1 cellular context compared by ENCODE assay signal in the genomic region with DNA sequence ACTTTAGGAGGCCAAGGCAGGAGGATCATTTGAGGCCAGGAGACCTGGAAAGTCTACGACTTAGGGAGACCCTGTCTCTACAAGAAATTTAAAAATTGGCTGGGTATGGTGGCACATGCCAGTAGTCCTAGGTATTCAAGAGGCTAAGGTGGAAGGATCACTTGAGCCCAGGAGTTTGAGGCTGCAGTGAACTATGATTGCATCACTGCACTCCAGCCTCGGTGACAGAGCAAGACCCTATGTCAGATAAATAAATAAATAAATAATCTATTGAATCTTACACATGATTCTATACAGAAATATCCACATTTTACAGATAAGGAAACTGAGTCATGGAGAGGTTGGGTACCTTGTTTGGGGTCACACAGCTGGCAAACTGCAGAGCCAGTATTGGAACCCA.
TF ChIP-seq lines count a peak whose summit lies in the region.

No MANE protein-coding gene starts in this region.

TF ChIP-seq in K562, 482 proteins besides CTCF, POLR2A, EP300 and RAD21 (continued from another document):
- TF ChIP-seq, protein P1, sequence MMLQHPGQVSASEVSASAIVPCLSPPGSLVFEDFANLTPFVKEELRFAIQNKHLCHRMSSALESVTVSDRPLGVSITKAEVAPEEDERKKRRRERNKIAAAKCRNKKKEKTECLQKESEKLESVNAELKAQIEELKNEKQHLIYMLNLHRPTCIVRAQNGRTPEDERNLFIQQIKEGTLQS (IDR thresholded peaks at IDR 0.05): peak; percentile 55
- TF ChIP-seq, protein P1 (CRISPR knock-in tag; conservative IDR thresholded peaks at IDR 0.05): no peak
- TF ChIP-seq ZSCAN32 (CRISPR knock-in tag; IDR thresholded peaks at IDR 0.05): no peak
- TF ChIP-seq ZNF134 (CRISPR knock-in tag; conservative IDR thresholded peaks at IDR 0.05): no peak
- no peak for TF ChIP-seq ZNF644 (tag; IDR thresholded peaks at IDR 0.05; ENCODE audit: low read depth)
- TF ChIP-seq, protein P2, sequence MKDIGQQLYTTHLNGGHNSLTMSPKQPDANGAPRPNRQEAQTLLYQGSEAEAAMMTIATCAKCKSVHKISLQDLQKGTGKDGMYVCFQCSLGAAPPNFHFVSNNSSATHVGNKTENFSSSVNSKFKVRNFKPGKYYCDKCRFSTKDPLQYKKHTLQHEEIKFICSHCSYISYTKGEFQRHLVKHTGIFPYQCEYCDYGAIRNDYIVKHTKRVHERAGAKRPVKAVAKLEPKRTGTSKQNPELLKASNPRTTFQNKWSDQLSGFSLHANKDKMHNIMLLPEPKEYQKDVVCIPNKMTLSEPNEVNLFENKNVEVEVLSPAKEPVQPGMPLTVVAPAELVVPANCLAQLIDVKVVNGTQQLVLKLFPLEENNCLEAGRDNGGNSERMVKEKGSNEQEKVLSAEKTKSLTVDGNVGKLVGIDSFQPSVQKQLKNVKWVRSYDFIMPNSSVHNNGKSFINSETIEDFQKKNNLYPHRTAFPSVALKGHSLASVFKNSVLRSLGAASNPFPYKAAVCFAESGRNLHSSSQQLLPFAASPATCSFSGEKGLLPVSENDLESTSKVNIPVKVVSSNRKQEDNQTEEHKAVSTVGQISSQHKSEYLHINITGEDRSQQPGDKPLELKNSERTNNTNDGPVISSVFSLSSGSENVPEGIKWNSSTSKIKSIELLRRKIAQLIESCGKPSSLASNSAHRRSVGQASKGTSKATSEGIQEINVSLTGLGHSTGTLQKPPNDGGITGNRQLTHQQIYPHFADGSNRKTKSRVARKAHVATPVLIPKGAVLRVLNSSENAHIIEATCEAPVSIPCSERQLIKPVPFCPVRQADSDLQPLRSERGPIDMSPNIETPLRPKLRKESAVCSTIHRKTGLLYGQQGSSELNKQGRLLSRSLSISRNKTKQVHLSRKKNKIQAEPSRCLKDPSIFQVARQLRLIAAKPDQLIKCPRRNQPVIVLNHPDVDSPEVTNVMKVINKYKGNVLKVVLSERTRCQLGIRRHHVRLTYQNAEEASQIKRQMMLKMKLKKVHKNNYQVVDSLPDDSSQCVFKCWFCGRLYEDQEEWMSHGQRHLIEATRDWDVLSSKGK (CRISPR knock-in tag; IDR thresholded peaks at IDR 0.05): no peak
- TF ChIP-seq POLR3A (IDR thresholded peaks at IDR 0.05; ENCODE audit: borderline replicate concordance, extremely low read depth, insufficient read depth, insufficient read length): no peak
- no peak for TF ChIP-seq ZZZ3 (IDR thresholded peaks at IDR 0.05)
- TF ChIP-seq, protein P3, sequence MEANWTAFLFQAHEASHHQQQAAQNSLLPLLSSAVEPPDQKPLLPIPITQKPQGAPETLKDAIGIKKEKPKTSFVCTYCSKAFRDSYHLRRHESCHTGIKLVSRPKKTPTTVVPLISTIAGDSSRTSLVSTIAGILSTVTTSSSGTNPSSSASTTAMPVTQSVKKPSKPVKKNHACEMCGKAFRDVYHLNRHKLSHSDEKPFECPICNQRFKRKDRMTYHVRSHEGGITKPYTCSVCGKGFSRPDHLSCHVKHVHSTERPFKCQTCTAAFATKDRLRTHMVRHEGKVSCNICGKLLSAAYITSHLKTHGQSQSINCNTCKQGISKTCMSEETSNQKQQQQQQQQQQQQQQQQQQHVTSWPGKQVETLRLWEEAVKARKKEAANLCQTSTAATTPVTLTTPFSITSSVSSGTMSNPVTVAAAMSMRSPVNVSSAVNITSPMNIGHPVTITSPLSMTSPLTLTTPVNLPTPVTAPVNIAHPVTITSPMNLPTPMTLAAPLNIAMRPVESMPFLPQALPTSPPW (CRISPR knock-in tag; IDR thresholded peaks at IDR 0.05): no peak
- TF ChIP-seq ZNF311 (CRISPR knock-in tag; IDR thresholded peaks at IDR 0.05): no peak
- TF ChIP-seq CEBPB (tag; IDR thresholded peaks at IDR 0.05): peak; percentile 62
- no peak for TF ChIP-seq NELFE (IDR thresholded peaks at IDR 0.05; ENCODE audit: insufficient read depth, insufficient read length)
- no peak for TF ChIP-seq IFI16 (CRISPR knock-in tag; IDR thresholded peaks at IDR 0.05)
- no peak for TF ChIP-seq CEBPG (CRISPR knock-in tag; IDR thresholded peaks at IDR 0.05)
- peak; percentile 30 to 62; a peak in 2 of 4 replicates for TF ChIP-seq CEBPG (tag; conservative IDR thresholded peaks at IDR 0.05 in 1 of 2, IDR thresholded peaks at IDR 0.05 in 1 of 2)
- TF ChIP-seq, protein P4, sequence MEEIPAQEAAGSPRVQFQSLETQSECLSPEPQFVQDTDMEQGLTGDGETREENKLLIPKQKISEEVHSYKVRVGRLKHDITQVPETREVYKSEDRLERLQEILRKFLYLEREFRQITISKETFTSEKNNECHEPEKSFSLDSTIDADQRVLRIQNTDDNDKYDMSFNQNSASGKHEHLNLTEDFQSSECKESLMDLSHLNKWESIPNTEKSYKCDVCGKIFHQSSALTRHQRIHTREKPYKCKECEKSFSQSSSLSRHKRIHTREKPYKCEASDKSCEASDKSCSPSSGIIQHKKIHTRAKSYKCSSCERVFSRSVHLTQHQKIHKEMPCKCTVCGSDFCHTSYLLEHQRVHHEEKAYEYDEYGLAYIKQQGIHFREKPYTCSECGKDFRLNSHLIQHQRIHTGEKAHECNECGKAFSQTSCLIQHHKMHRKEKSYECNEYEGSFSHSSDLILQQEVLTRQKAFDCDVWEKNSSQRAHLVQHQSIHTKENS (CRISPR knock-in tag; IDR thresholded peaks at IDR 0.05): no peak
- TF ChIP-seq, protein P5, sequence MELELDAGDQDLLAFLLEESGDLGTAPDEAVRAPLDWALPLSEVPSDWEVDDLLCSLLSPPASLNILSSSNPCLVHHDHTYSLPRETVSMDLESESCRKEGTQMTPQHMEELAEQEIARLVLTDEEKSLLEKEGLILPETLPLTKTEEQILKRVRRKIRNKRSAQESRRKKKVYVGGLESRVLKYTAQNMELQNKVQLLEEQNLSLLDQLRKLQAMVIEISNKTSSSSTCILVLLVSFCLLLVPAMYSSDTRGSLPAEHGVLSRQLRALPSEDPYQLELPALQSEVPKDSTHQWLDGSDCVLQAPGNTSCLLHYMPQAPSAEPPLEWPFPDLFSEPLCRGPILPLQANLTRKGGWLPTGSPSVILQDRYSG (tag; conservative IDR thresholded peaks at IDR 0.05; ENCODE audit: low read depth): no peak
